Comparison of ENCODE assay signal across 1 cellular context in genomic region chr6:13488015-13488895, GRCh38.
A peak's percentile ranks its signal among the peaks of the same experiment; 100 is the strongest.
TF ChIP-seq lines count a peak whose summit lies in the region.

No MANE protein-coding gene starts in this region.

TF ChIP-seq in HEK293, 187 proteins besides CTCF, POLR2A, EP300 and RAD21 (continued from another document and continues in another):
- TF ChIP-seq, protein P1, sequence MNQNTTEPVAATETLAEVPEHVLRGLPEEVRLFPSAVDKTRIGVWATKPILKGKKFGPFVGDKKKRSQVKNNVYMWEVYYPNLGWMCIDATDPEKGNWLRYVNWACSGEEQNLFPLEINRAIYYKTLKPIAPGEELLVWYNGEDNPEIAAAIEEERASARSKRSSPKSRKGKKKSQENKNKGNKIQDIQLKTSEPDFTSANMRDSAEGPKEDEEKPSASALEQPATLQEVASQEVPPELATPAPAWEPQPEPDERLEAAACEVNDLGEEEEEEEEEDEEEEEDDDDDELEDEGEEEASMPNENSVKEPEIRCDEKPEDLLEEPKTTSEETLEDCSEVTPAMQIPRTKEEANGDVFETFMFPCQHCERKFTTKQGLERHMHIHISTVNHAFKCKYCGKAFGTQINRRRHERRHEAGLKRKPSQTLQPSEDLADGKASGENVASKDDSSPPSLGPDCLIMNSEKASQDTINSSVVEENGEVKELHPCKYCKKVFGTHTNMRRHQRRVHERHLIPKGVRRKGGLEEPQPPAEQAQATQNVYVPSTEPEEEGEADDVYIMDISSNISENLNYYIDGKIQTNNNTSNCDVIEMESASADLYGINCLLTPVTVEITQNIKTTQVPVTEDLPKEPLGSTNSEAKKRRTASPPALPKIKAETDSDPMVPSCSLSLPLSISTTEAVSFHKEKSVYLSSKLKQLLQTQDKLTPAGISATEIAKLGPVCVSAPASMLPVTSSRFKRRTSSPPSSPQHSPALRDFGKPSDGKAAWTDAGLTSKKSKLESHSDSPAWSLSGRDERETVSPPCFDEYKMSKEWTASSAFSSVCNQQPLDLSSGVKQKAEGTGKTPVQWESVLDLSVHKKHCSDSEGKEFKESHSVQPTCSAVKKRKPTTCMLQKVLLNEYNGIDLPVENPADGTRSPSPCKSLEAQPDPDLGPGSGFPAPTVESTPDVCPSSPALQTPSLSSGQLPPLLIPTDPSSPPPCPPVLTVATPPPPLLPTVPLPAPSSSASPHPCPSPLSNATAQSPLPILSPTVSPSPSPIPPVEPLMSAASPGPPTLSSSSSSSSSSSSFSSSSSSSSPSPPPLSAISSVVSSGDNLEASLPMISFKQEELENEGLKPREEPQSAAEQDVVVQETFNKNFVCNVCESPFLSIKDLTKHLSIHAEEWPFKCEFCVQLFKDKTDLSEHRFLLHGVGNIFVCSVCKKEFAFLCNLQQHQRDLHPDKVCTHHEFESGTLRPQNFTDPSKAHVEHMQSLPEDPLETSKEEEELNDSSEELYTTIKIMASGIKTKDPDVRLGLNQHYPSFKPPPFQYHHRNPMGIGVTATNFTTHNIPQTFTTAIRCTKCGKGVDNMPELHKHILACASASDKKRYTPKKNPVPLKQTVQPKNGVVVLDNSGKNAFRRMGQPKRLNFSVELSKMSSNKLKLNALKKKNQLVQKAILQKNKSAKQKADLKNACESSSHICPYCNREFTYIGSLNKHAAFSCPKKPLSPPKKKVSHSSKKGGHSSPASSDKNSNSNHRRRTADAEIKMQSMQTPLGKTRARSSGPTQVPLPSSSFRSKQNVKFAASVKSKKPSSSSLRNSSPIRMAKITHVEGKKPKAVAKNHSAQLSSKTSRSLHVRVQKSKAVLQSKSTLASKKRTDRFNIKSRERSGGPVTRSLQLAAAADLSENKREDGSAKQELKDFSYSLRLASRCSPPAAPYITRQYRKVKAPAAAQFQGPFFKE (tag by site-specific recombination; IDR thresholded peaks at IDR 0.05; ENCODE audit: borderline replicate concordance): no peak
- 0 out of 2 replicates have a peak, but pooled peaks have one; percentile 31 for TF ChIP-seq ZNF184 (tag by site-specific recombination; IDR thresholded peaks at IDR 0.05)
- peak; percentile 82; the same call in 1 of the 2 replicates for TF ChIP-seq ZBTB48 (tag by site-specific recombination; IDR thresholded peaks at IDR 0.05)
- TF ChIP-seq ZNF19 (tag by site-specific recombination; IDR thresholded peaks at IDR 0.05; ENCODE audit: low read depth): no peak
- peak; percentile 44; the same call in 1 of the 2 replicates for TF ChIP-seq KLF9 (tag by site-specific recombination; IDR thresholded peaks at IDR 0.05; ENCODE audit: low read depth)
- TF ChIP-seq ZBTB20 (tag by site-specific recombination; IDR thresholded peaks at IDR 0.05): 0 out of 2 replicates have a peak, but pooled peaks have one; percentile 6
- no peak for TF ChIP-seq ZNF248 (tag by site-specific recombination; IDR thresholded peaks at IDR 0.05)
- TF ChIP-seq TSHZ1 (tag by site-specific recombination; IDR thresholded peaks at IDR 0.05; ENCODE audit: borderline replicate concordance): no peak
- peak; percentile 46 for TF ChIP-seq SP3 (tag by site-specific recombination; IDR thresholded peaks at IDR 0.05)
- TF ChIP-seq, protein P2, sequence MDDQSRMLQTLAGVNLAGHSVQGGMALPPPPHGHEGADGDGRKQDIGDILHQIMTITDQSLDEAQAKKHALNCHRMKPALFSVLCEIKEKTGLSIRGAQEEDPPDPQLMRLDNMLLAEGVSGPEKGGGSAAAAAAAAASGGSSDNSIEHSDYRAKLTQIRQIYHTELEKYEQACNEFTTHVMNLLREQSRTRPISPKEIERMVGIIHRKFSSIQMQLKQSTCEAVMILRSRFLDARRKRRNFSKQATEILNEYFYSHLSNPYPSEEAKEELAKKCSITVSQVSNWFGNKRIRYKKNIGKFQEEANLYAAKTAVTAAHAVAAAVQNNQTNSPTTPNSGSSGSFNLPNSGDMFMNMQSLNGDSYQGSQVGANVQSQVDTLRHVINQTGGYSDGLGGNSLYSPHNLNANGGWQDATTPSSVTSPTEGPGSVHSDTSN (CRISPR knock-in tag; IDR thresholded peaks at IDR 0.05): no peak
- TF ChIP-seq, protein P3, sequence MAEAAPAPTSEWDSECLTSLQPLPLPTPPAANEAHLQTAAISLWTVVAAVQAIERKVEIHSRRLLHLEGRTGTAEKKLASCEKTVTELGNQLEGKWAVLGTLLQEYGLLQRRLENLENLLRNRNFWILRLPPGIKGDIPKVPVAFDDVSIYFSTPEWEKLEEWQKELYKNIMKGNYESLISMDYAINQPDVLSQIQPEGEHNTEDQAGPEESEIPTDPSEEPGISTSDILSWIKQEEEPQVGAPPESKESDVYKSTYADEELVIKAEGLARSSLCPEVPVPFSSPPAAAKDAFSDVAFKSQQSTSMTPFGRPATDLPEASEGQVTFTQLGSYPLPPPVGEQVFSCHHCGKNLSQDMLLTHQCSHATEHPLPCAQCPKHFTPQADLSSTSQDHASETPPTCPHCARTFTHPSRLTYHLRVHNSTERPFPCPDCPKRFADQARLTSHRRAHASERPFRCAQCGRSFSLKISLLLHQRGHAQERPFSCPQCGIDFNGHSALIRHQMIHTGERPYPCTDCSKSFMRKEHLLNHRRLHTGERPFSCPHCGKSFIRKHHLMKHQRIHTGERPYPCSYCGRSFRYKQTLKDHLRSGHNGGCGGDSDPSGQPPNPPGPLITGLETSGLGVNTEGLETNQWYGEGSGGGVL (tag by site-specific recombination; IDR thresholded peaks at IDR 0.05): peak; percentile 38; the same call in 1 of the 2 replicates
- peak; percentile 20; the same call in 1 of the 2 replicates for TF ChIP-seq ZNF449 (tag by site-specific recombination; IDR thresholded peaks at IDR 0.05)
- TF ChIP-seq, protein P4, sequence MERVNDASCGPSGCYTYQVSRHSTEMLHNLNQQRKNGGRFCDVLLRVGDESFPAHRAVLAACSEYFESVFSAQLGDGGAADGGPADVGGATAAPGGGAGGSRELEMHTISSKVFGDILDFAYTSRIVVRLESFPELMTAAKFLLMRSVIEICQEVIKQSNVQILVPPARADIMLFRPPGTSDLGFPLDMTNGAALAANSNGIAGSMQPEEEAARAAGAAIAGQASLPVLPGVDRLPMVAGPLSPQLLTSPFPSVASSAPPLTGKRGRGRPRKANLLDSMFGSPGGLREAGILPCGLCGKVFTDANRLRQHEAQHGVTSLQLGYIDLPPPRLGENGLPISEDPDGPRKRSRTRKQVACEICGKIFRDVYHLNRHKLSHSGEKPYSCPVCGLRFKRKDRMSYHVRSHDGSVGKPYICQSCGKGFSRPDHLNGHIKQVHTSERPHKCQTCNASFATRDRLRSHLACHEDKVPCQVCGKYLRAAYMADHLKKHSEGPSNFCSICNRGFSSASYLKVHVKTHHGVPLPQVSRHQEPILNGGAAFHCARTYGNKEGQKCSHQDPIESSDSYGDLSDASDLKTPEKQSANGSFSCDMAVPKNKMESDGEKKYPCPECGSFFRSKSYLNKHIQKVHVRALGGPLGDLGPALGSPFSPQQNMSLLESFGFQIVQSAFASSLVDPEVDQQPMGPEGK (tag by site-specific recombination; IDR thresholded peaks at IDR 0.05): peak; percentile 42; the same call in 1 of the 2 replicates
- no peak for TF ChIP-seq ZNF112 (tag by site-specific recombination; IDR thresholded peaks at IDR 0.05)
- no peak for TF ChIP-seq BCL6B (tag by site-specific recombination; IDR thresholded peaks at IDR 0.05)
- TF ChIP-seq GLIS1 (tag by site-specific recombination; IDR thresholded peaks at IDR 0.05): peak; percentile 85
- TF ChIP-seq ZNF837 (tag by site-specific recombination; IDR thresholded peaks at IDR 0.05): no peak
- peak; percentile 19 for TF ChIP-seq SP2 (tag by site-specific recombination; IDR thresholded peaks at IDR 0.05)
- TF ChIP-seq, protein P5, sequence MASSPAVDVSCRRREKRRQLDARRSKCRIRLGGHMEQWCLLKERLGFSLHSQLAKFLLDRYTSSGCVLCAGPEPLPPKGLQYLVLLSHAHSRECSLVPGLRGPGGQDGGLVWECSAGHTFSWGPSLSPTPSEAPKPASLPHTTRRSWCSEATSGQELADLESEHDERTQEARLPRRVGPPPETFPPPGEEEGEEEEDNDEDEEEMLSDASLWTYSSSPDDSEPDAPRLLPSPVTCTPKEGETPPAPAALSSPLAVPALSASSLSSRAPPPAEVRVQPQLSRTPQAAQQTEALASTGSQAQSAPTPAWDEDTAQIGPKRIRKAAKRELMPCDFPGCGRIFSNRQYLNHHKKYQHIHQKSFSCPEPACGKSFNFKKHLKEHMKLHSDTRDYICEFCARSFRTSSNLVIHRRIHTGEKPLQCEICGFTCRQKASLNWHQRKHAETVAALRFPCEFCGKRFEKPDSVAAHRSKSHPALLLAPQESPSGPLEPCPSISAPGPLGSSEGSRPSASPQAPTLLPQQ (tag by site-specific recombination; IDR thresholded peaks at IDR 0.05): no peak
- TF ChIP-seq TCF7L2 (IDR thresholded peaks at IDR 0.05; ENCODE audit: borderline replicate concordance, low read depth, low read length): no peak
- TF ChIP-seq GLI4 (tag by site-specific recombination; IDR thresholded peaks at IDR 0.05): 0 out of 2 replicates have a peak, but pooled peaks have one; percentile 31
- TF ChIP-seq ZNF76 (tag by site-specific recombination; IDR thresholded peaks at IDR 0.05; ENCODE audit: borderline replicate concordance, low read depth): 0 out of 2 replicates have a peak, but pooled peaks have one; percentile 24
- no peak for TF ChIP-seq BCL11B (tag by site-specific recombination; IDR thresholded peaks at IDR 0.05; ENCODE audit: low read depth)
- no peak for TF ChIP-seq ZNF514 (tag by site-specific recombination; IDR thresholded peaks at IDR 0.05)
- TF ChIP-seq ZNF501 (tag by site-specific recombination; IDR thresholded peaks at IDR 0.05): no peak
- TF ChIP-seq ZNF664 (tag by site-specific recombination; IDR thresholded peaks at IDR 0.05): peak; percentile 90
- TF ChIP-seq ZNF792 (tag by site-specific recombination; IDR thresholded peaks at IDR 0.05): peak; percentile 35; the same call in 1 of the 2 replicates
- TF ChIP-seq KLF8 (tag by site-specific recombination; IDR thresholded peaks at IDR 0.05): 0 out of 2 replicates have a peak, but pooled peaks have one; percentile 35
- peak; percentile 71 for TF ChIP-seq ZIC2 (tag by site-specific recombination; IDR thresholded peaks at IDR 0.05)
- TF ChIP-seq ZNF133 (tag by site-specific recombination; IDR thresholded peaks at IDR 0.05): no peak
- peak; percentile 29 for TF ChIP-seq ZNF2 (tag by site-specific recombination; IDR thresholded peaks at IDR 0.05)
- no peak for TF ChIP-seq ZNF658 (tag by site-specific recombination; IDR thresholded peaks at IDR 0.05)
